17 cellular contexts compared by ENCODE assay signal in the genomic region with DNA sequence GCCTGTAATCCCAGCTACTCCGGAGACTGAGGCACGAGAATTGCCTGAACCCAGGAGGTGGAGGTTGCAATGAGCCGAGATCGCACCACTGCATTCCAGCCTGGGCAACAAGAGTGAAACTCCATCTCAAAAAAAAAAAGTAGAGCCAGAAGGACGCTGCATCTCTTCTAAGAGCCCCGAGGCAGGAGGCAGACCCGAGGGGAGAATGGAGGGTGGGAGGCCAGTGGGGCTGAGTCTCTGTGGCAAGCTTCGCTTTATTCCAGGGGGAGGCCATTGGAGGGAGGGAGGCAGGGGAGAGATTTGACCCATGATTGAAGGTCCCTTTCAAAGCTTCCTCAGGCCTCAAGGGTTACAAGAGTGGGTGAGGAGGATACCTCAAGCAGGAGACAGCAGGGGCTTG. TPM values are rescaled to one million over a fixed set of nuclear protein-coding genes. Genes with fewer than 3 reads are reported as not detected.
DNase-seq lines count a peak whose midpoint lies in the region; ATAC-seq, FAIRE-seq and TF ChIP-seq lines count a peak whose summit lies in the region.
"Had no signal": no experiment of that assay in that cellular context is flagged by ENCODE, and none has a peak within 500 bp of the region (broad histone marks: within the 10 kb centered on the region; RNA-seq: fewer than 3 reads in every experiment).

No MANE protein-coding gene starts in this region.

- H3K4me3 ChIP-seq in BLaER1 (no peak overlapping the region), GM23338 (no peak overlapping the region), HAP-1 (no peak overlapping the region)
- H3K4me3 ChIP-seq: A549 had no signal

- H3K27me3 Mint-ChIP-seq in GM23338 (ENCODE audit: insufficient read depth, low read depth, poor library complexity): peaks cover 18% of the 10 kb centered on the region
- no peaks in the 10 kb centered on the region for H3K27me3 Mint-ChIP-seq in chondrocyte (ENCODE audit: low read depth)
- no peaks in the 10 kb centered on the region for H3K27me3 Mint-ChIP-seq in nephron progenitor cell (ENCODE audit: low read depth, poor library complexity)

- H2AFZ ChIP-seq in GM23338: no peak overlapping the region

- no peak for TF ChIP-seq CTCF in GM23338 (conservative IDR thresholded peaks at IDR 0.05; ENCODE audit: low read depth in 2 of 2)
- no peak for TF ChIP-seq CTCF in chondrocyte (IDR thresholded peaks at IDR 0.05)
- no peak for TF ChIP-seq CTCF in nephron progenitor cell (IDR thresholded peaks at IDR 0.05)

- H3K9me3 ChIP-seq in BLaER1 (no peaks in the 10 kb centered on the region), HAP-1 (no peaks in the 10 kb centered on the region)
- H3K9me3 ChIP-seq: A549 had no signal

- DNase-seq in GM23338 (ENCODE audit: low spot score): no peak
- no peak for DNase-seq in chondrocyte (ENCODE audit: low spot score)
- no peak for DNase-seq in nephron progenitor cell
- DNase-seq in HTR-8/SVneo (ENCODE audit: insufficient read length, low spot score): no peak
- no peak for DNase-seq in HAP-1 (ENCODE audit: low spot score in 2 of 2)
- DNase-seq: C1 segment of cervical spinal cord; H7; NCI-H1417; NCI-H187 treated with DMSO at 0.1 percent for 48 hours; NCI-H446; NCI-H69; NK-92 treated with Interleukin-12 subunit alpha and Interleukin-12 subunit beta, amount 100 ng/mL, for 24 hours; SHP77 treated with DMSO at 0.1 percent for 48 hours had no signal

- no peak overlapping the region for H3K4me2 ChIP-seq in BLaER1
- H3K4me2 ChIP-seq in GM23338: no peak overlapping the region
- H3K4me2 ChIP-seq: A549 had no signal

- H3K9ac ChIP-seq in BLaER1: no peak overlapping the region

- peaks cover 7% of the 10 kb centered on the region for H3K4me1 Mint-ChIP-seq in GM23338
- peaks cover 14% of the 10 kb centered on the region for H3K4me1 Mint-ChIP-seq in chondrocyte (ENCODE audit: low read depth)
- peaks cover 3% of the 10 kb centered on the region for H3K4me1 Mint-ChIP-seq in nephron progenitor cell

- in situ Hi-C loops in HAP-1 (cut with MboI; ENCODE audit: low sequenced_read_pairs): no loop called here

- no peak for FAIRE-seq in HTR-8/SVneo (lab: Jason Lieb, UNC)
- FAIRE-seq: A549 had no signal

- H3K27ac ChIP-seq in BLaER1 (0 out of 2 replicates have a peak overlapping the region, but pooled peaks have one; percentile 6), GM23338 (ENCODE audit: low read depth) (no peak overlapping the region)
- H3K27ac ChIP-seq: A549, HL-60 had no signal

- H3K36me3 ChIP-seq in BLaER1 (peaks cover 91% of the 10 kb centered on the region), GM23338 (ENCODE audit: insufficient read depth) (peaks cover 6% of the 10 kb centered on the region; the same call in 1 of the 2 replicates), HAP-1 (replicated peaks) (peaks cover 9% of the 10 kb centered on the region)

- no peaks in the 10 kb centered on the region; the same call in 1 of the 2 replicates for H3K79me2 ChIP-seq in GM23338 (replicated peaks; ENCODE audit: insufficient read depth)

- ATAC-seq in GM23338 (no peak), HG03469 (IDR thresholded peaks at IDR 0.05; ENCODE audit: unreplicated experiment) (no peak)
- ATAC-seq: A549 had no signal

- H3K36me3 Mint-ChIP-seq in GM23338 (ENCODE audit: low read depth): peaks cover 36% of the 10 kb centered on the region
- H3K36me3 Mint-ChIP-seq in chondrocyte (ENCODE audit: low read depth): peaks cover 4% of the 10 kb centered on the region
- peaks cover 6% of the 10 kb centered on the region for H3K36me3 Mint-ChIP-seq in nephron progenitor cell (ENCODE audit: low read depth)

- H4K20me1 ChIP-seq in BLaER1: peaks cover 88% of the 10 kb centered on the region
- no peaks in the 10 kb centered on the region for H4K20me1 ChIP-seq in GM23338 (replicated peaks; ENCODE audit: insufficient read depth)

- H3K27me3 ChIP-seq in BLaER1 (no peaks in the 10 kb centered on the region), GM23338 (ENCODE audit: insufficient read depth) (no peaks in the 10 kb centered on the region), HAP-1 (ENCODE audit: low read depth) (no peaks in the 10 kb centered on the region)

- H3F3A ChIP-seq in GM23338 (replicated peaks; ENCODE audit: low read depth): 0 out of 2 replicates have a peak, but pooled peaks cover 4% of the 10 kb centered on the region

- H3K9me3 Mint-ChIP-seq in GM23338: no peaks in the 10 kb centered on the region
- H3K9me3 Mint-ChIP-seq in chondrocyte (ENCODE audit: low read depth): no peaks in the 10 kb centered on the region
- H3K9me3 Mint-ChIP-seq in nephron progenitor cell: no peaks in the 10 kb centered on the region

- peaks cover 76% of the 10 kb centered on the region for H3K4me1 ChIP-seq in BLaER1
- H3K4me1 ChIP-seq in GM23338 (ENCODE audit: insufficient read depth): peaks cover 9% of the 10 kb centered on the region
- peaks cover 5% of the 10 kb centered on the region; the same call in 1 of the 2 replicates for H3K4me1 ChIP-seq in HAP-1

- no peak overlapping the region for H3K4me3 Mint-ChIP-seq in GM23338
- no peak overlapping the region for H3K4me3 Mint-ChIP-seq in chondrocyte (ENCODE audit: unreplicated experiment)
- no peak overlapping the region for H3K4me3 Mint-ChIP-seq in nephron progenitor cell

- H3K27ac Mint-ChIP-seq in GM23338 (peak overlapping the region; percentile 15; the same call in 1 of the 2 replicates), chondrocyte (ENCODE audit: unreplicated experiment) (peak overlapping the region; percentile 28), nephron progenitor cell (peak overlapping the region; percentile 68)

- no peaks in the 10 kb centered on the region for H3K9me2 ChIP-seq in GM23338 (ENCODE audit: insufficient read depth)

TF ChIP-seq in GM23338, 12 proteins besides CTCF, POLR2A, EP300 and RAD21:
- TF ChIP-seq ZNF114 (CRISPR knock-in tag; IDR thresholded peaks at IDR 0.05): no peak
- no peak for TF ChIP-seq EZH2 (IDR thresholded peaks at IDR 0.05; ENCODE audit: low read depth, unreplicated experiment)
- no peak for TF ChIP-seq EZH2phosphoT487 (IDR thresholded peaks at IDR 0.05; ENCODE audit: unreplicated experiment)
- TF ChIP-seq, protein P1, sequence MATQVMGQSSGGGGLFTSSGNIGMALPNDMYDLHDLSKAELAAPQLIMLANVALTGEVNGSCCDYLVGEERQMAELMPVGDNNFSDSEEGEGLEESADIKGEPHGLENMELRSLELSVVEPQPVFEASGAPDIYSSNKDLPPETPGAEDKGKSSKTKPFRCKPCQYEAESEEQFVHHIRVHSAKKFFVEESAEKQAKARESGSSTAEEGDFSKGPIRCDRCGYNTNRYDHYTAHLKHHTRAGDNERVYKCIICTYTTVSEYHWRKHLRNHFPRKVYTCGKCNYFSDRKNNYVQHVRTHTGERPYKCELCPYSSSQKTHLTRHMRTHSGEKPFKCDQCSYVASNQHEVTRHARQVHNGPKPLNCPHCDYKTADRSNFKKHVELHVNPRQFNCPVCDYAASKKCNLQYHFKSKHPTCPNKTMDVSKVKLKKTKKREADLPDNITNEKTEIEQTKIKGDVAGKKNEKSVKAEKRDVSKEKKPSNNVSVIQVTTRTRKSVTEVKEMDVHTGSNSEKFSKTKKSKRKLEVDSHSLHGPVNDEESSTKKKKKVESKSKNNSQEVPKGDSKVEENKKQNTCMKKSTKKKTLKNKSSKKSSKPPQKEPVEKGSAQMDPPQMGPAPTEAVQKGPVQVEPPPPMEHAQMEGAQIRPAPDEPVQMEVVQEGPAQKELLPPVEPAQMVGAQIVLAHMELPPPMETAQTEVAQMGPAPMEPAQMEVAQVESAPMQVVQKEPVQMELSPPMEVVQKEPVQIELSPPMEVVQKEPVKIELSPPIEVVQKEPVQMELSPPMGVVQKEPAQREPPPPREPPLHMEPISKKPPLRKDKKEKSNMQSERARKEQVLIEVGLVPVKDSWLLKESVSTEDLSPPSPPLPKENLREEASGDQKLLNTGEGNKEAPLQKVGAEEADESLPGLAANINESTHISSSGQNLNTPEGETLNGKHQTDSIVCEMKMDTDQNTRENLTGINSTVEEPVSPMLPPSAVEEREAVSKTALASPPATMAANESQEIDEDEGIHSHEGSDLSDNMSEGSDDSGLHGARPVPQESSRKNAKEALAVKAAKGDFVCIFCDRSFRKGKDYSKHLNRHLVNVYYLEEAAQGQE (IDR thresholded peaks at IDR 0.05; ENCODE audit: unreplicated experiment): no peak
- no peak for TF ChIP-seq JUNB (IDR thresholded peaks at IDR 0.05; ENCODE audit: unreplicated experiment)
- TF ChIP-seq ZNF331 (CRISPR knock-in tag; IDR thresholded peaks at IDR 0.05; ENCODE audit: low read depth): no peak
- TF ChIP-seq POLR2AphosphoS5 (IDR thresholded peaks at IDR 0.05; ENCODE audit: low read depth): no peak
- TF ChIP-seq STAT1 (IDR thresholded peaks at IDR 0.05; ENCODE audit: unreplicated experiment): no peak
- no peak for TF ChIP-seq CREB1 (CRISPR knock-in tag; IDR thresholded peaks at IDR 0.05; ENCODE audit: low read depth)

RNA-seq across cellular contexts. Expression of a gene that starts 18.7 kb away (rescaled TPM):
- total RNA-seq in GM23338 (2014; rRNA removed; shearing (Covaris generic)): 113 and 126 TPM in 2 replicates
- polyA plus RNA-seq in GM23338 (2016; fragmentation: Nextera tagmentation; extraction: Ambion mirVana): 59.6 and 62.3 TPM in 2 replicates
- 196 to 209 TPM (median 198 TPM) in 3 replicates for total RNA-seq in chondrocyte

RNA-seq across cellular contexts. Expression of a gene that starts 37.6 kb away (rescaled TPM):
- 0.73 and 1.6 TPM in 2 replicates for total RNA-seq in GM23338 (2014; rRNA removed; shearing (Covaris generic))
- polyA plus RNA-seq in GM23338 (2016; fragmentation: Nextera tagmentation; extraction: Ambion mirVana): 2.0 and 4.5 TPM in 2 replicates
- 9.1 to 11.1 TPM (median 9.6 TPM) in 3 replicates for total RNA-seq in chondrocyte

Comparison
In these comparisons a context has a peak if more than half of its experiments do, and no peak if none do; other contexts are left out.
1. H3K27ac Mint-ChIP-seq: peak in every context shown above with its lines; median percentile 68 in nephron progenitor cell; 28 in chondrocyte; 15 in GM23338.